ENCODE assay signal across 14 cellular contexts in genomic region chr2:100208375-100208774, GRCh38.
DNase-seq lines count a peak whose midpoint lies in the region; ATAC-seq and TF ChIP-seq lines count a peak whose summit lies in the region.
"Had no signal": no experiment of that assay in that cellular context is flagged by ENCODE, and none has a peak within 500 bp of the region (broad histone marks: within the 10 kb centered on the region; RNA-seq: fewer than 3 reads in every experiment).

No MANE protein-coding gene starts in this region.

- intact Hi-C loops in right cardiac atrium (cut with DNase I): no loop called here

- H3K9me3 ChIP-seq in right cardiac atrium (ENCODE audit: control insufficient read depth, low read length): no peaks in the 10 kb centered on the region
- H3K9me3 ChIP-seq: BLaER1, SJSA1, testis had no signal

- no peaks in the 10 kb centered on the region for H3K27me3 ChIP-seq in right cardiac atrium (ENCODE audit: control insufficient read depth, insufficient read depth)
- H3K27me3 ChIP-seq: BLaER1, SJSA1, testis had no signal

- ATAC-seq in SK-N-SH treated with all-trans-retinoic acid at 6 μM for 48 hours (0 out of 3 replicates have a peak, but pooled peaks have one; percentile 25), right cardiac atrium (peak; percentile 44 to 62), GM21723 (IDR thresholded peaks at IDR 0.05; ENCODE audit: unreplicated experiment) (no peak), HG03045 (IDR thresholded peaks at IDR 0.05; ENCODE audit: unreplicated experiment) (no peak)
- ATAC-seq: activated T-cell treated with anti-CD3 and anti-CD28 coated beads, Interleukin-2, amount 50 U/mL, for 4 hours had no signal

- no peak overlapping the region for H3K4me3 ChIP-seq in right cardiac atrium (ENCODE audit: low read length)
- H3K4me3 ChIP-seq: BLaER1, SJSA1, testis had no signal

- H3K27ac ChIP-seq in right cardiac atrium (ENCODE audit: low read length): no peak overlapping the region
- H3K27ac ChIP-seq: BLaER1, SJSA1, testis had no signal

- 64% methylated on average over 9 of the region's 9 CpGs for WGBS in right cardiac atrium

- DNase-seq in AG08395 (ENCODE audit: low spot score) (peak; percentile 82), EL (peak; percentile 22), right cardiac atrium (no peak), DMS153 treated with DMSO at 0.1 percent for 48 hours (lab: John Stamatoyannopoulos, UW; ENCODE audit: unreplicated experiment) (no peak)
- no peak for DNase-seq in activated CD4-positive, alpha-beta T cell treated with anti-CD3 and anti-CD28 coated beads for 1 hour
- DNase-seq: activated CD4-positive, alpha-beta T cell treated with anti-CD3 and anti-CD28 coated beads, Interleukin-2, amount 50 U/mL, for 4 hours; activated T-cell treated with anti-CD3 and anti-CD28 coated beads, Interleukin-2, amount 50 U/mL, for 4 hours; erythroblast; testis had no signal

- peaks cover 3% of the 10 kb centered on the region for H3K4me1 ChIP-seq in right cardiac atrium (ENCODE audit: control insufficient read depth, insufficient read depth, low read length)
- H3K4me1 ChIP-seq: SJSA1, testis had no signal

TF ChIP-seq in SK-N-SH treated with all-trans-retinoic acid at 6 μM for 48 hours, 23 proteins besides CTCF, POLR2A, EP300 and RAD21:
- no peak for TF ChIP-seq ZC3H10 (CRISPR knock-in tag; IDR thresholded peaks at IDR 0.05)
- TF ChIP-seq PPARA (CRISPR knock-in tag; IDR thresholded peaks at IDR 0.05; ENCODE audit: borderline replicate concordance): no peak
- no peak for TF ChIP-seq ZNF70 (CRISPR knock-in tag; IDR thresholded peaks at IDR 0.05)
- TF ChIP-seq, protein P1, sequence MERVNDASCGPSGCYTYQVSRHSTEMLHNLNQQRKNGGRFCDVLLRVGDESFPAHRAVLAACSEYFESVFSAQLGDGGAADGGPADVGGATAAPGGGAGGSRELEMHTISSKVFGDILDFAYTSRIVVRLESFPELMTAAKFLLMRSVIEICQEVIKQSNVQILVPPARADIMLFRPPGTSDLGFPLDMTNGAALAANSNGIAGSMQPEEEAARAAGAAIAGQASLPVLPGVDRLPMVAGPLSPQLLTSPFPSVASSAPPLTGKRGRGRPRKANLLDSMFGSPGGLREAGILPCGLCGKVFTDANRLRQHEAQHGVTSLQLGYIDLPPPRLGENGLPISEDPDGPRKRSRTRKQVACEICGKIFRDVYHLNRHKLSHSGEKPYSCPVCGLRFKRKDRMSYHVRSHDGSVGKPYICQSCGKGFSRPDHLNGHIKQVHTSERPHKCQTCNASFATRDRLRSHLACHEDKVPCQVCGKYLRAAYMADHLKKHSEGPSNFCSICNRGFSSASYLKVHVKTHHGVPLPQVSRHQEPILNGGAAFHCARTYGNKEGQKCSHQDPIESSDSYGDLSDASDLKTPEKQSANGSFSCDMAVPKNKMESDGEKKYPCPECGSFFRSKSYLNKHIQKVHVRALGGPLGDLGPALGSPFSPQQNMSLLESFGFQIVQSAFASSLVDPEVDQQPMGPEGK (CRISPR knock-in tag; IDR thresholded peaks at IDR 0.05; ENCODE audit: borderline replicate concordance): no peak
- no peak for TF ChIP-seq OSR1 (CRISPR knock-in tag; IDR thresholded peaks at IDR 0.05)
- TF ChIP-seq ZNF565 (CRISPR knock-in tag; conservative IDR thresholded peaks at IDR 0.05; ENCODE audit: low read depth): no peak
- no peak for TF ChIP-seq POU6F1 (CRISPR knock-in tag; IDR thresholded peaks at IDR 0.05; ENCODE audit: borderline replicate concordance, low read depth)
- no peak for TF ChIP-seq ARNTL (CRISPR knock-in tag; IDR thresholded peaks at IDR 0.05; ENCODE audit: borderline replicate concordance, low read depth)
- TF ChIP-seq RARB (CRISPR knock-in tag; IDR thresholded peaks at IDR 0.05): no peak
- no peak for TF ChIP-seq CSRNP3 (CRISPR knock-in tag; IDR thresholded peaks at IDR 0.05)
- TF ChIP-seq GLIS3 (CRISPR knock-in tag; IDR thresholded peaks at IDR 0.05): no peak
- no peak for TF ChIP-seq TOX (CRISPR knock-in tag; IDR thresholded peaks at IDR 0.05; ENCODE audit: borderline replicate concordance)
- TF ChIP-seq ZFP3 (CRISPR knock-in tag; IDR thresholded peaks at IDR 0.05): no peak
- TF ChIP-seq, protein P2, sequence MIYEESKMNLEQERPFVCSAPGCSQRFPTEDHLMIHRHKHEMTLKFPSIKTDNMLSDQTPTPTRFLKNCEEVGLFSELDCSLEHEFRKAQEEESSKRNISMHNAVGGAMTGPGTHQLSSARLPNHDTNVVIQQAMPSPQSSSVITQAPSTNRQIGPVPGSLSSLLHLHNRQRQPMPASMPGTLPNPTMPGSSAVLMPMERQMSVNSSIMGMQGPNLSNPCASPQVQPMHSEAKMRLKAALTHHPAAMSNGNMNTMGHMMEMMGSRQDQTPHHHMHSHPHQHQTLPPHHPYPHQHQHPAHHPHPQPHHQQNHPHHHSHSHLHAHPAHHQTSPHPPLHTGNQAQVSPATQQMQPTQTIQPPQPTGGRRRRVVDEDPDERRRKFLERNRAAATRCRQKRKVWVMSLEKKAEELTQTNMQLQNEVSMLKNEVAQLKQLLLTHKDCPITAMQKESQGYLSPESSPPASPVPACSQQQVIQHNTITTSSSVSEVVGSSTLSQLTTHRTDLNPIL (CRISPR knock-in tag; IDR thresholded peaks at IDR 0.05; ENCODE audit: low read depth): no peak

Comparison
In these comparisons a context has a peak if more than half of its experiments do, and no peak if none do; other contexts are left out.
1. DNase-seq: peak in AG08395 (single experiment) and EL (single experiment); none in right cardiac atrium (0 of 3), DMS153 treated with DMSO at 0.1 percent for 48 hours (single experiment) and activated CD4-positive, alpha-beta T cell treated with anti-CD3 and anti-CD28 coated beads for 1 hour (single experiment).
2. ATAC-seq: peak in SK-N-SH treated with all-trans-retinoic acid at 6 μM for 48 hours (single experiment) and right cardiac atrium (2 of 2); none in GM21723 (single experiment) and HG03045 (single experiment).